ENCODE assay signal across 11 cellular contexts in the genomic region with DNA sequence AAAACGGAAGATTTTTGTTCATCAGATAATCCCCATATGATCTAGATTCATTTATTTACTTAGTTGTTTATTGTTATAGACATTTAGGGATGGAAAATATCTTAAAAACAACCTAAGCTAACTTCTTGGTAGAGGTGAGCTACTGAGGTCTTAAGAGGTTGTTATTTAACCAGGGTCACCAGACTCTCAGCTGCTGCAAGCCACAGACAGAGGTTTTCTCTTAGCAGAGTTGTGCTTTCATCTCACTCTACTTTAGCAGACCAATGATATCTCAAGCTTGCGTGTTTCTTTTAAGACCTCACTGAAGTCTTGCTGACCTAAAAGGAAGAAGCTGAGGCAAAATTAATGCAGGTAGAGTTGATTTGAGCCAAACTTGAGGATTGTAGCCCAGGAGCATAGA. TPM values are rescaled to one million over a fixed set of nuclear protein-coding genes. Genes with fewer than 3 reads are reported as not detected.
DNase-seq lines count a peak whose midpoint lies in the region; ATAC-seq lines count a peak whose summit lies in the region.
"Had no signal": no experiment of that assay in that cellular context is flagged by ENCODE, and none has a peak within 500 bp of the region (broad histone marks: within the 10 kb centered on the region; RNA-seq: fewer than 3 reads in every experiment).

No MANE protein-coding gene starts in this region.

- intact Hi-C loops in activated CD4-positive, alpha-beta T cell treated with anti-CD3 and anti-CD28 coated beads, Interleukin-2, amount 10 ng/mL, durations not matched to agents 24 days and 14 days (cut with micrococcal nuclease), result no loop called here

- H3K36me3 ChIP-seq in subcutaneous abdominal adipose tissue (ENCODE audit: control insufficient read depth in 5 of 5, insufficient read depth in 5 of 5, low read length in 5 of 5), result peaks cover 0 to 2% (median 0%) of the 10 kb centered on the region in 5 donors

- H3K4me3 ChIP-seq in subcutaneous abdominal adipose tissue (ENCODE audit: low read depth in 1 of 5, low read length in 5 of 5), result no peak overlapping the region

- no peaks in the 10 kb centered on the region for H3K9me3 Mint-ChIP-seq in activated CD4-positive, alpha-beta T cell treated with anti-CD3 and anti-CD28 coated beads, Interleukin-2, amount 10 ng/mL, durations not matched to agents 24 days and 14 days

- H3K27ac Mint-ChIP-seq in activated CD4-positive, alpha-beta T cell treated with anti-CD3 and anti-CD28 coated beads, Interleukin-2, amount 10 ng/mL, durations not matched to agents 24 days and 14 days, result peak overlapping the region; percentile 30

- peak overlapping the region in 1 of 5 donors; percentile 48 for H3K9ac ChIP-seq in subcutaneous abdominal adipose tissue (ENCODE audit: low read length in 5 of 5)

- DNase-seq in activated CD4-positive, alpha-beta T cell treated with anti-CD3 and anti-CD28 coated beads, Interleukin-2, amount 10 ng/mL, durations not matched to agents 24 days and 14 days, result peak; percentile 68
- DNase-seq in activated CD4-positive, alpha-beta T cell treated with anti-CD3 and anti-CD28 coated beads, Interleukin-2, amount 50 U/mL, for 48 hours, result no peak
- DNase-seq in central memory CD4-positive, alpha-beta T cell, result peak; percentile 29
- DNase-seq in NCI-H2196 treated with DMSO at 0.1 percent for 48 hours (lab: John Stamatoyannopoulos, UW; ENCODE audit: unreplicated experiment), result no peak
- no peak for DNase-seq in kidney glomerular epithelial cell (lab: John Stamatoyannopoulos, UW)
- DNase-seq: left colon, MV-4-11 had no signal

- ATAC-seq in HG03045 (IDR thresholded peaks at IDR 0.05; ENCODE audit: unreplicated experiment) (peak; percentile 52), GM21717 (IDR thresholded peaks at IDR 0.05; ENCODE audit: unreplicated experiment) (no peak)
- ATAC-seq: left colon had no signal

- H3K4me1 Mint-ChIP-seq in activated CD4-positive, alpha-beta T cell treated with anti-CD3 and anti-CD28 coated beads, Interleukin-2, amount 10 ng/mL, durations not matched to agents 24 days and 14 days, result peaks cover 45% of the 10 kb centered on the region

- no peak overlapping the region for H3K4me3 Mint-ChIP-seq in activated CD4-positive, alpha-beta T cell treated with anti-CD3 and anti-CD28 coated beads, Interleukin-2, amount 10 ng/mL, durations not matched to agents 24 days and 14 days

- no peaks in the 10 kb centered on the region for H3K9me3 ChIP-seq in subcutaneous abdominal adipose tissue (ENCODE audit: control insufficient read depth in 5 of 5, low read length in 5 of 5)

- H3K27ac ChIP-seq in subcutaneous abdominal adipose tissue (ENCODE audit: low read depth, low read length), result peak overlapping the region; percentile 87
- H3K27ac ChIP-seq: 22Rv1 had no signal

- H3K27me3 ChIP-seq in subcutaneous abdominal adipose tissue (ENCODE audit: control insufficient read depth in 5 of 5, insufficient read depth in 4 of 5, low read length in 5 of 5), result no peaks in the 10 kb centered on the region

- peaks cover 3% of the 10 kb centered on the region for H3K36me3 Mint-ChIP-seq in activated CD4-positive, alpha-beta T cell treated with anti-CD3 and anti-CD28 coated beads, Interleukin-2, amount 10 ng/mL, durations not matched to agents 24 days and 14 days (ENCODE audit: low read depth)

- H3K4me1 ChIP-seq in subcutaneous abdominal adipose tissue (ENCODE audit: control insufficient read depth in 5 of 5, insufficient read depth in 5 of 5, low read length in 5 of 5), result peaks cover 7 to 54% (median 37%) of the 10 kb centered on the region in 5 donors

- H3K27me3 Mint-ChIP-seq in activated CD4-positive, alpha-beta T cell treated with anti-CD3 and anti-CD28 coated beads, Interleukin-2, amount 10 ng/mL, durations not matched to agents 24 days and 14 days, result no peaks in the 10 kb centered on the region

RNA-seq across cellular contexts. Expression of a gene that starts 43.6 kb away (rescaled TPM):
- 52.5 and 53.7 TPM in 2 replicates for total RNA-seq in activated CD4-positive, alpha-beta T cell treated with anti-CD3 and anti-CD28 coated beads, Interleukin-2, amount 10 ng/mL, durations not matched to agents 24 days and 14 days

Comparison
In these comparisons a context has a peak if more than half of its experiments do, and no peak if none do; other contexts are left out.
1. DNase-seq: peak in activated CD4-positive, alpha-beta T cell treated with anti-CD3 and anti-CD28 coated beads, Interleukin-2, amount 10 ng/mL, durations not matched to agents 24 days and 14 days (single experiment) and central memory CD4-positive, alpha-beta T cell (single experiment); none in activated CD4-positive, alpha-beta T cell treated with anti-CD3 and anti-CD28 coated beads, Interleukin-2, amount 50 U/mL, for 48 hours (0 of 2), NCI-H2196 treated with DMSO at 0.1 percent for 48 hours (single experiment) and kidney glomerular epithelial cell (single experiment).